24 cellular contexts compared by ENCODE assay signal in genomic region chr10:24713086-24713485, GRCh38.
"Had no signal": no experiment of that assay in that cellular context is flagged by ENCODE, and none has a peak within 500 bp of the region (broad histone marks: within the 10 kb centered on the region; RNA-seq: fewer than 3 reads in every experiment).

No MANE protein-coding gene starts in this region.

- H3K27me3 Mint-ChIP-seq: activated naive CD8-positive, alpha-beta T cell; natural killer cell treated with Interleukin-12 subunit alpha and Interleukin-12 subunit beta and Interleukin-15 and Interleukin-18, amount 100 ng/mL, for 72 hours; progenitor cell of endocrine pancreas had no signal

- H3K9me3 Mint-ChIP-seq: activated T-cell treated with anti-CD3 and anti-CD28 coated beads, Interleukin-2, amount 50 U/mL, for 72 hours; natural killer cell treated with Interleukin-12 subunit alpha and Interleukin-12 subunit beta and Interleukin-15 and Interleukin-18, amount 100 ng/mL, for 72 hours had no signal

- H3K36me3 Mint-ChIP-seq: natural killer cell treated with Interleukin-12 subunit alpha and Interleukin-12 subunit beta and Interleukin-15 and Interleukin-18, amount 100 ng/mL, for 72 hours had no signal

- H3K27ac ChIP-seq: cardiac muscle cell, skin epidermis, suprapubic skin, VCaP had no signal

- H3K4me3 Mint-ChIP-seq: activated naive CD8-positive, alpha-beta T cell; activated T-cell treated with anti-CD3 and anti-CD28 coated beads, Interleukin-2, amount 50 U/mL, for 72 hours; natural killer cell treated with Interleukin-12 subunit alpha and Interleukin-12 subunit beta and Interleukin-15 and Interleukin-18, amount 100 ng/mL, for 72 hours had no signal

- H3K27me3 ChIP-seq: cardiac muscle cell, suprapubic skin, tibial artery had no signal

- DNase-seq: activated CD4-positive, alpha-beta T cell treated with anti-CD3 and anti-CD28 coated beads for 4 hours; activated CD4-positive, alpha-beta T cell treated with anti-CD3 and anti-CD28 coated beads, Interleukin-2, amount 50 U/mL, for 4 hours; activated naive CD4-positive, alpha-beta T cell; activated T-cell treated with anti-CD3 and anti-CD28 coated beads for 4 hours; activated T-cell treated with anti-CD3 and anti-CD28 coated beads, Interleukin-2, amount 50 U/mL, for 72 hours; anterior cingulate cortex; foreskin fibroblast; head of caudate nucleus; mesendoderm; mucosa of descending colon; stimulated activated CD4-positive, alpha-beta T cell treated with anti-CD3 and anti-CD28 coated beads, Interleukin-12 subunit alpha, Interleukin-12 subunit beta, amount 100 ng/mL, for 4 hours; stimulated activated CD4-positive, alpha-beta T cell treated with anti-CD3 and anti-CD28 coated beads, Interleukin-4, amount 100 ng/mL, for 1 hour; stimulated activated naive CD8-positive, alpha-beta T cell treated with anti-CD3 and anti-CD28 coated beads, Interleukin-15, Interleukin-2, amounts not matched to agents 100 U/mL and 50 U/mL, for 24 hours; T-helper 9 cell; tibial artery had no signal

- H3K27ac Mint-ChIP-seq: activated naive CD8-positive, alpha-beta T cell; activated T-cell treated with anti-CD3 and anti-CD28 coated beads, Interleukin-2, amount 50 U/mL, for 72 hours; natural killer cell treated with Interleukin-12 subunit alpha and Interleukin-12 subunit beta and Interleukin-15 and Interleukin-18, amount 100 ng/mL, for 72 hours; progenitor cell of endocrine pancreas had no signal

- H3K4me3 ChIP-seq: cardiac muscle cell, coronary artery, lung, mucosa of descending colon, skin epidermis, suprapubic skin, tibial artery had no signal

- H3K9me3 ChIP-seq: mucosa of descending colon, suprapubic skin, tibial artery had no signal

- H3K36me3 ChIP-seq: cardiac muscle cell, suprapubic skin, tibial artery had no signal
